Comparison of ENCODE assay signal across 8 cellular contexts in genomic region chr14:52553671-52554575, GRCh38. TPM values are rescaled to one million over a fixed set of nuclear protein-coding genes. Genes with fewer than 3 reads are reported as not detected.
DNase-seq lines count a peak whose midpoint lies in the region; ATAC-seq and TF ChIP-seq lines count a peak whose summit lies in the region.

No MANE protein-coding gene starts in this region.

- no peak overlapping the region for H2AK5ac ChIP-seq in neuronal stem cell (ENCODE audit: low read depth, low read length)

- no peak overlapping the region for H4K91ac ChIP-seq in neuronal stem cell (ENCODE audit: low read depth, low read length, poor library complexity)

- DNase-seq in MV-4-11 (lab: John Stamatoyannopoulos, UW) (peak; percentile 52), SK-N-DZ (ENCODE audit: low spot score) (peak; percentile 73), globus pallidus (ENCODE audit: low spot score) (peak; percentile 85), neuronal stem cell (ENCODE audit: low spot score) (peak; percentile 46), stomach (peak; percentile 92)
- DNase-seq in activated naive CD4-positive, alpha-beta T cell treated with anti-CD3 and anti-CD28 coated beads, Interleukin-2, amount 50 U/mL, for 72 hours (ENCODE audit: low spot score in 2 of 2), result peak; percentile 67 to 77

- H3K9ac ChIP-seq in neuronal stem cell (ENCODE audit: low read depth, low read length, poor library complexity), result peak overlapping the region; percentile 95

- peaks cover 5% of the 10 kb centered on the region for H3K79me1 ChIP-seq in neuronal stem cell (ENCODE audit: low read depth, low read length)

- no peak overlapping the region for H2BK12ac ChIP-seq in neuronal stem cell (ENCODE audit: low read length)

- H3K27ac Mint-ChIP-seq in activated naive CD4-positive, alpha-beta T cell treated with anti-CD3 and anti-CD28 coated beads, Interleukin-2, amount 50 U/mL, for 72 hours, result peak overlapping the region in 1 of 2 donors; percentile 95

- peak overlapping the region; percentile 95 for H3K23ac ChIP-seq in neuronal stem cell (ENCODE audit: low read depth, low read length, poor library complexity)

- no peak overlapping the region for H4K8ac ChIP-seq in neuronal stem cell (ENCODE audit: low read depth, low read length)

- ATAC-seq in activated naive CD4-positive, alpha-beta T cell treated with anti-CD3 and anti-CD28 coated beads, Interleukin-2, amount 50 U/mL, for 72 hours, result no peak
- ATAC-seq in GM21526 (IDR thresholded peaks at IDR 0.05; ENCODE audit: low FRiP score, unreplicated experiment), result no peak

- no peak overlapping the region for H3K27ac ChIP-seq in DOHH2 (ENCODE audit: low read depth, low read length)
- no peak overlapping the region for H3K27ac ChIP-seq in neuronal stem cell (replicated peaks; ENCODE audit: low read length)
- peak overlapping the region; percentile 86 to 96 (median 95) for H3K27ac ChIP-seq in stomach

- H2BK5ac ChIP-seq in neuronal stem cell (ENCODE audit: low read length), result peak overlapping the region; percentile 96

- no peak overlapping the region for H3K14ac ChIP-seq in neuronal stem cell (ENCODE audit: low read length)

- H3K9me3 ChIP-seq in DOHH2 (ENCODE audit: control insufficient read depth, insufficient read depth, low read length) (no peaks in the 10 kb centered on the region), neuronal stem cell (replicated peaks in 1 of 2; ENCODE audit: control insufficient read depth in 2 of 2, insufficient read depth in 1 of 2, low read depth in 1 of 2, low read length in 2 of 2) (no peaks in the 10 kb centered on the region), stomach (peaks cover 0 to 7% (median 1%) of the 10 kb centered on the region in 4 donors)

- H2BK120ac ChIP-seq in neuronal stem cell (ENCODE audit: low read depth, low read length), result peak overlapping the region; percentile 88

- no peaks in the 10 kb centered on the region for H3K9me3 Mint-ChIP-seq in activated naive CD4-positive, alpha-beta T cell treated with anti-CD3 and anti-CD28 coated beads, Interleukin-2, amount 50 U/mL, for 72 hours

- TF ChIP-seq CTCF in DOHH2 (IDR thresholded peaks at IDR 0.05; ENCODE audit: low read depth, low read length, poor library complexity, severe bottlenecking) (no peak), stomach (IDR thresholded peaks at IDR 0.05) (no peak)

- H3K4me3 ChIP-seq in DOHH2 (ENCODE audit: low read length) (peak overlapping the region; percentile 80), neuronal stem cell (ENCODE audit: low read length in 2 of 2) (peak overlapping the region; percentile 64 to 100), stomach (peak overlapping the region; percentile 70 to 92 (median 84))

- H3F3A ChIP-seq in DOHH2 (ENCODE audit: control insufficient read depth, insufficient read depth), result 0 out of 2 replicates have a peak, but pooled peaks cover 3% of the 10 kb centered on the region

- no CpG with 5 or more reads among the region's 22 CpGs for WGBS in neuronal stem cell (ENCODE audit: extremely low coverage in 2 of 2, insufficient read length in 2 of 2, insufficient replicate concordance in 1 of 2), 2 donors
- WGBS in stomach, 5 donors, result 3 to 5% (median 4%) methylated on average over 22 of the region's 22 CpGs

- H3K36me3 Mint-ChIP-seq in activated naive CD4-positive, alpha-beta T cell treated with anti-CD3 and anti-CD28 coated beads, Interleukin-2, amount 50 U/mL, for 72 hours, result peaks cover 0 to 8% of the 10 kb centered on the region in 2 donors

- peak overlapping the region; percentile 87 for H2BK15ac ChIP-seq in neuronal stem cell (ENCODE audit: low read length)

- H2AFZ ChIP-seq in neuronal stem cell (ENCODE audit: low read length), result peak overlapping the region; percentile 97

- H3K4me2 ChIP-seq in DOHH2 (ENCODE audit: low read length) (peak overlapping the region; percentile 96), neuronal stem cell (ENCODE audit: insufficient read depth, low read length, poor library complexity, severe bottlenecking) (peak overlapping the region; percentile 100)

- peak overlapping the region; percentile 10 for H3K4ac ChIP-seq in neuronal stem cell (ENCODE audit: low read length)

- H3K9me2 ChIP-seq in DOHH2 (replicated peaks; ENCODE audit: control insufficient read depth, low read length), result no peaks in the 10 kb centered on the region

- peak overlapping the region; percentile 98 for H3K18ac ChIP-seq in neuronal stem cell (ENCODE audit: low read length)

- intact Hi-C loops in stomach (cut with DNase I; ENCODE audit: low total_unique reads), result no loop called here

- peak in 1 of 4 donors; percentile 50 for TF ChIP-seq POLR2A in stomach (IDR thresholded peaks at IDR 0.05)

- H3K27me3 ChIP-seq in DOHH2 (ENCODE audit: control insufficient read depth, low read length) (no peaks in the 10 kb centered on the region), neuronal stem cell (ENCODE audit: control insufficient read depth in 3 of 3, insufficient read depth in 3 of 3, low read depth in 1 of 3, low read length in 3 of 3) (no peaks in the 10 kb centered on the region), stomach (no peaks in the 10 kb centered on the region)

- H3K36me3 ChIP-seq in DOHH2 (ENCODE audit: control insufficient read depth, low read length) (peaks cover 8% of the 10 kb centered on the region), neuronal stem cell (replicated peaks in 1 of 2; ENCODE audit: control insufficient read depth in 2 of 2, insufficient read depth in 2 of 2, low read length in 2 of 2) (no peaks in the 10 kb centered on the region), stomach (no peaks in the 10 kb centered on the region)

- no peaks in the 10 kb centered on the region for H4K20me1 ChIP-seq in DOHH2 (ENCODE audit: control insufficient read depth, insufficient read depth, low read depth, low read length)

- no peak for TF ChIP-seq EP300 in stomach (IDR thresholded peaks at IDR 0.05)

- peaks cover 32% of the 10 kb centered on the region for H3K79me2 ChIP-seq in DOHH2 (ENCODE audit: control insufficient read depth, low read length)

- peaks cover 33% of the 10 kb centered on the region for H3K4me1 ChIP-seq in DOHH2 (ENCODE audit: control insufficient read depth, low read length)
- peaks cover 5 to 7% of the 10 kb centered on the region in 2 donors for H3K4me1 ChIP-seq in neuronal stem cell (ENCODE audit: control insufficient read depth in 2 of 2, insufficient read depth in 1 of 2, low read depth in 1 of 2, low read length in 2 of 2)
- H3K4me1 ChIP-seq in stomach, result peaks cover 5 to 34% (median 29%) of the 10 kb centered on the region in 4 donors

RNA-seq across cellular contexts. Expression of gene GPR137C, which starts 1.3 kb away (rescaled TPM):
- polyA plus RNA-seq in SK-N-DZ (2014; cell fraction: cytosol; rRNA removed), result 3.2 and 4.3 TPM in 2 replicates
- 18.1 and 20.3 TPM in 2 replicates for polyA plus RNA-seq in SK-N-DZ (2014; cell fraction: nucleus; rRNA removed)
- under 1 TPM; 0.27 to 0.51 TPM for total RNA-seq in activated naive CD4-positive, alpha-beta T cell treated with anti-CD3 and anti-CD28 coated beads, Interleukin-2, amount 50 U/mL, for 72 hours
- polyA plus RNA-seq in neuronal stem cell (2013, experiment 1 of 2), result 4.9 TPM
- 4.9 TPM for polyA plus RNA-seq in neuronal stem cell (2013, experiment 2 of 2)
- total RNA-seq in stomach, result 1 to 10 TPM in 1 of 5 donors, under 1 TPM in 2, not detected in 2; 0.43 to 3.9 (median 0.45) TPM
- under 1 TPM in 2 of 3 donors, not detected in 1; 0.25 to 0.50 TPM for polyA plus RNA-seq in stomach

RNA-seq across cellular contexts. Expression of gene TXNDC16, which starts 1.6 kb away (rescaled TPM):
- polyA plus RNA-seq in SK-N-DZ (2014; cell fraction: cytosol; rRNA removed), result 16.9 and 17.6 TPM in 2 replicates
- polyA plus RNA-seq in SK-N-DZ (2014; cell fraction: nucleus; rRNA removed), result 8.8 and 10.3 TPM in 2 replicates
- total RNA-seq in activated naive CD4-positive, alpha-beta T cell treated with anti-CD3 and anti-CD28 coated beads, Interleukin-2, amount 50 U/mL, for 72 hours, result 10 to 100 TPM in 1 of 2 donors, 1 to 10 TPM in 1; 7.0 to 12.0 TPM
- 16.8 TPM for polyA plus RNA-seq in neuronal stem cell (2013, experiment 1 of 2)
- 17.6 TPM for polyA plus RNA-seq in neuronal stem cell (2013, experiment 2 of 2)
- 10 to 100 TPM in 2 of 5 donors, 1 to 10 TPM in 3; 4.5 to 30.3 (median 9.4) TPM for total RNA-seq in stomach
- 1 to 10 TPM; 1.4 to 2.2 (median 1.5) TPM for polyA plus RNA-seq in stomach

Comparison
In these comparisons a context has a peak if more than half of its experiments do, and no peak if none do; other contexts are left out.
1. H3K27ac ChIP-seq: peak in stomach (5 of 5); none in DOHH2 (single experiment) and neuronal stem cell (single experiment).
2. Peak in every context shown above with its lines, with median percentiles within 50 percentile points of each other: H3K4me3 ChIP-seq and DNase-seq.